ENCODE assay signal across 11 cellular contexts in the genomic region with DNA sequence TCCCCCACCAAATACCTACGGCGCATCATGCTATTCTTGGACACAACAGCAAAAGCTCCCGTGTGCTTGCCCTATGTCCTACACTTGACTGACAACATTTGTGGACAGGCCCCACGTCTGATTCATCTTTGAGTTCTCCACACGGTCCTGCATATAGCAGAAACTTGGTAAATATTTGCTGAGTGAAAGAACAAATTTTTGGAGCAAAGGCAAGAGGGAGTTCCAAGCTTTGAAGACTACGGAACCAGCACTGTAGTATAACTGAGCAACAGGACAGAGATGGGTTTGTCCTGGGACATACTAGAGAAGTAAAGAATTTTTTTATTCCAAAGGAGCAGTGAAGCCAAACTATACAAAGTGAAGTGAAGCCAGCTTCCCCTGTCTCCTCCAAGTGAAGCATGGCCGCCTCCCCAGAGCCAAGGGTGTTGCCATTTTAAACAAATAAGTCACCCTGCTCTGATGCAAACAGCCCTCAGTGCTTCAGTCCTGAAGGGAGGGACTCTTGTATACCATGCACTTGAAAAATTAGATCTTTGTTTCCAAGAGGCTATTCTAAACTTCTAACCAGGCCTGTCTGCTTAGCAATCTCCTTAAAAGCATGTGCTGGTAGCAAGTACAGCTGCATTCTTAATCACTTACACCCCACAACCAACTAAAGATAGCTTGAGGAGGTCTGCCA. TPM values are rescaled to one million over a fixed set of nuclear protein-coding genes. Genes with fewer than 3 reads are reported as not detected.
DNase-seq lines count a peak whose midpoint lies in the region; ATAC-seq, FAIRE-seq and TF ChIP-seq lines count a peak whose summit lies in the region.
"Had no signal": no experiment of that assay in that cellular context is flagged by ENCODE, and none has a peak within 500 bp of the region (broad histone marks: within the 10 kb centered on the region; RNA-seq: fewer than 3 reads in every experiment).

No MANE protein-coding gene starts in this region.

- DNase-seq in GM19239 (ENCODE audit: insufficient read length, low spot score) (no peak), germinal center (ENCODE audit: low spot score) (peak; percentile 59), GM23338 (ENCODE audit: low spot score) (no peak), NCI-H2171 (lab: John Stamatoyannopoulos, UW) (no peak), NCI-H226 (no peak)
- no peak for DNase-seq in stimulated activated naive B cell treated with anti-CD40 and anti-IgM and Interleukin-4, amounts not matched to agents 10 μg/mL and 1 μg/mL and 100 μg/mL, for 72 hours
- DNase-seq in effector CD8-positive, alpha-beta T cell (lab: John Stamatoyannopoulos, UW): no peak
- DNase-seq: activated gamma-delta T cell, NCI-H2029 treated with DMSO at 0.1 percent for 48 hours had no signal

- no peaks in the 10 kb centered on the region for H3K9me2 ChIP-seq in GM23338 (ENCODE audit: insufficient read depth)

- H3K36me3 ChIP-seq in GM23338 (ENCODE audit: insufficient read depth): no peaks in the 10 kb centered on the region
- H3K36me3 ChIP-seq: esophagus muscularis mucosa had no signal

- H3K4me2 ChIP-seq in GM23338: no peak overlapping the region

- H3K4me1 Mint-ChIP-seq in stimulated activated naive B cell treated with anti-CD40 and anti-IgM and Interleukin-4, amounts not matched to agents 10 μg/mL and 1 μg/mL and 100 μg/mL, for 72 hours: peaks cover 40 to 56% of the 10 kb centered on the region in 2 donors
- H3K4me1 Mint-ChIP-seq in GM23338: peaks cover 35% of the 10 kb centered on the region

- peak; percentile 70 for FAIRE-seq in GM19239 (lab: Jason Lieb, UNC)

- H3K27ac ChIP-seq in VCaP (peak overlapping the region; percentile 55), GM23338 (ENCODE audit: low read depth) (no peak overlapping the region)

- H3K27me3 Mint-ChIP-seq in stimulated activated naive B cell treated with anti-CD40 and anti-IgM and Interleukin-4, amounts not matched to agents 10 μg/mL and 1 μg/mL and 100 μg/mL, for 72 hours: no peaks in the 10 kb centered on the region
- peaks cover 2% of the 10 kb centered on the region for H3K27me3 Mint-ChIP-seq in GM23338 (ENCODE audit: insufficient read depth, low read depth, poor library complexity)

- no peak overlapping the region for H3K4me3 ChIP-seq in GM23338
- H3K4me3 ChIP-seq: esophagus muscularis mucosa had no signal

- peak overlapping the region; percentile 43 to 58 for H3K4me3 Mint-ChIP-seq in stimulated activated naive B cell treated with anti-CD40 and anti-IgM and Interleukin-4, amounts not matched to agents 10 μg/mL and 1 μg/mL and 100 μg/mL, for 72 hours
- no peak overlapping the region for H3K4me3 Mint-ChIP-seq in GM23338

- no peaks in the 10 kb centered on the region for H3F3A ChIP-seq in GM23338 (replicated peaks; ENCODE audit: low read depth)

- no peaks in the 10 kb centered on the region for H3K9me3 Mint-ChIP-seq in stimulated activated naive B cell treated with anti-CD40 and anti-IgM and Interleukin-4, amounts not matched to agents 10 μg/mL and 1 μg/mL and 100 μg/mL, for 72 hours
- H3K9me3 Mint-ChIP-seq in GM23338: no peaks in the 10 kb centered on the region

- peaks cover 16% of the 10 kb centered on the region for H3K4me1 ChIP-seq in GM23338 (ENCODE audit: insufficient read depth)

- H3K27ac Mint-ChIP-seq in stimulated activated naive B cell treated with anti-CD40 and anti-IgM and Interleukin-4, amounts not matched to agents 10 μg/mL and 1 μg/mL and 100 μg/mL, for 72 hours: peak overlapping the region; percentile 26
- no peak overlapping the region for H3K27ac Mint-ChIP-seq in GM23338

- H3K27me3 ChIP-seq in GM23338 (ENCODE audit: insufficient read depth): no peaks in the 10 kb centered on the region
- H3K27me3 ChIP-seq: esophagus muscularis mucosa had no signal

- H3K79me2 ChIP-seq in GM23338 (replicated peaks; ENCODE audit: insufficient read depth): peaks cover 57% of the 10 kb centered on the region

- H4K20me1 ChIP-seq in GM23338 (replicated peaks; ENCODE audit: insufficient read depth): peaks cover 41% of the 10 kb centered on the region

- H3K36me3 Mint-ChIP-seq in stimulated activated naive B cell treated with anti-CD40 and anti-IgM and Interleukin-4, amounts not matched to agents 10 μg/mL and 1 μg/mL and 100 μg/mL, for 72 hours: peaks cover 13 to 14% of the 10 kb centered on the region in 2 donors
- H3K36me3 Mint-ChIP-seq in GM23338 (ENCODE audit: low read depth): no peaks in the 10 kb centered on the region

- H2AFZ ChIP-seq in GM23338: no peak overlapping the region

- no peak for TF ChIP-seq CTCF in VCaP (conservative IDR thresholded peaks at IDR 0.05)
- TF ChIP-seq CTCF in GM23338 (conservative IDR thresholded peaks at IDR 0.05; ENCODE audit: low read depth in 2 of 2): no peak

- ATAC-seq in stimulated activated naive B cell treated with anti-CD40 and anti-IgM and Interleukin-4, amounts not matched to agents 10 μg/mL and 1 μg/mL and 100 μg/mL, for 72 hours (replicated peaks): peak; percentile 70 to 73
- no peak for ATAC-seq in GM23338

TF ChIP-seq in GM23338, 12 proteins besides CTCF, POLR2A, EP300 and RAD21 (continues in another document):
- TF ChIP-seq JUNB (IDR thresholded peaks at IDR 0.05; ENCODE audit: unreplicated experiment) (no peak), EZH2 (IDR thresholded peaks at IDR 0.05; ENCODE audit: low read depth, unreplicated experiment) (no peak), STAT1 (IDR thresholded peaks at IDR 0.05; ENCODE audit: unreplicated experiment) (no peak), EZH2phosphoT487 (IDR thresholded peaks at IDR 0.05; ENCODE audit: unreplicated experiment) (no peak), CREB1 (CRISPR knock-in tag; IDR thresholded peaks at IDR 0.05; ENCODE audit: low read depth) (no peak), ZNF114 (CRISPR knock-in tag; IDR thresholded peaks at IDR 0.05) (no peak)
- TF ChIP-seq, protein P1, sequence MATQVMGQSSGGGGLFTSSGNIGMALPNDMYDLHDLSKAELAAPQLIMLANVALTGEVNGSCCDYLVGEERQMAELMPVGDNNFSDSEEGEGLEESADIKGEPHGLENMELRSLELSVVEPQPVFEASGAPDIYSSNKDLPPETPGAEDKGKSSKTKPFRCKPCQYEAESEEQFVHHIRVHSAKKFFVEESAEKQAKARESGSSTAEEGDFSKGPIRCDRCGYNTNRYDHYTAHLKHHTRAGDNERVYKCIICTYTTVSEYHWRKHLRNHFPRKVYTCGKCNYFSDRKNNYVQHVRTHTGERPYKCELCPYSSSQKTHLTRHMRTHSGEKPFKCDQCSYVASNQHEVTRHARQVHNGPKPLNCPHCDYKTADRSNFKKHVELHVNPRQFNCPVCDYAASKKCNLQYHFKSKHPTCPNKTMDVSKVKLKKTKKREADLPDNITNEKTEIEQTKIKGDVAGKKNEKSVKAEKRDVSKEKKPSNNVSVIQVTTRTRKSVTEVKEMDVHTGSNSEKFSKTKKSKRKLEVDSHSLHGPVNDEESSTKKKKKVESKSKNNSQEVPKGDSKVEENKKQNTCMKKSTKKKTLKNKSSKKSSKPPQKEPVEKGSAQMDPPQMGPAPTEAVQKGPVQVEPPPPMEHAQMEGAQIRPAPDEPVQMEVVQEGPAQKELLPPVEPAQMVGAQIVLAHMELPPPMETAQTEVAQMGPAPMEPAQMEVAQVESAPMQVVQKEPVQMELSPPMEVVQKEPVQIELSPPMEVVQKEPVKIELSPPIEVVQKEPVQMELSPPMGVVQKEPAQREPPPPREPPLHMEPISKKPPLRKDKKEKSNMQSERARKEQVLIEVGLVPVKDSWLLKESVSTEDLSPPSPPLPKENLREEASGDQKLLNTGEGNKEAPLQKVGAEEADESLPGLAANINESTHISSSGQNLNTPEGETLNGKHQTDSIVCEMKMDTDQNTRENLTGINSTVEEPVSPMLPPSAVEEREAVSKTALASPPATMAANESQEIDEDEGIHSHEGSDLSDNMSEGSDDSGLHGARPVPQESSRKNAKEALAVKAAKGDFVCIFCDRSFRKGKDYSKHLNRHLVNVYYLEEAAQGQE (IDR thresholded peaks at IDR 0.05; ENCODE audit: unreplicated experiment): no peak

RNA-seq across cellular contexts. Expression of a gene that starts 35.9 kb away (rescaled TPM):
- total RNA-seq in GM23338 (2014; rRNA removed; shearing (Covaris generic)): 10.4 and 13.0 TPM in 2 replicates
- polyA plus RNA-seq in GM23338 (2016; fragmentation: Nextera tagmentation; extraction: Ambion mirVana): 7.2 and 8.7 TPM in 2 replicates
